In the genomic region with DNA sequence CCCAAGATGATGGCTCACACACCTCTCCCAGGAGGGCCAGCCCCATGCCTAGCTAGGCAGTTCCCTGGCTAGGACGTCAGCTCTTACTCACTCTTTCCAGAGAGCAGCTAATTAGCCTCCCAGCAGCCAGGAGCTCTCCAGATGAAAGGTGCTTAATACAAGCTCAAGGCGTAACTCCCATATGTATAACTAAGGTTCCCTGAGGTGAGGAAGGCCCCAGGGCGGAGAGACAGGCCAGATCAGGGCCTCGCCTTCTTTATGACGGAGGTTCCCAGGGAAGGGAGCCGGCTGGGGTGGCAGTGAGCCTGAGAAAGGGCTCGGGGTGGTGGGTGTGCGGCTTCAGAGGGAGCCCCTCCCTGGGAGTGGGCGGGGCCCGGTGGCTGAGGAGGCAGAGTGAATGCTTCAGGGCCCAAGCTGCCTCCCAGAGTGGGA, we compare ENCODE assay signal across 9 cellular contexts. TPM values are rescaled to one million over a fixed set of nuclear protein-coding genes. Genes with fewer than 3 reads are reported as not detected.
DNase-seq lines count a peak whose midpoint lies in the region; ATAC-seq and TF ChIP-seq lines count a peak whose summit lies in the region.
"Had no signal": no experiment of that assay in that cellular context is flagged by ENCODE, and none has a peak within 500 bp of the region (broad histone marks: within the 10 kb centered on the region; RNA-seq: fewer than 3 reads in every experiment).

No MANE protein-coding gene starts in this region.

- no peak for TF ChIP-seq CTCF in type B pancreatic cell (conservative IDR thresholded peaks at IDR 0.05)

- no peaks in the 10 kb centered on the region for H3K36me3 ChIP-seq in Karpas-422 (ENCODE audit: insufficient read depth, low read length)

- H3K27me3 ChIP-seq in Karpas-422 (ENCODE audit: low read length): no peaks in the 10 kb centered on the region

- no peak overlapping the region for H3K4me2 ChIP-seq in Karpas-422 (ENCODE audit: low read depth, low read length, poor library complexity, severe bottlenecking)

- H3K4me1 Mint-ChIP-seq in type B pancreatic cell (ENCODE audit: unreplicated experiment): peaks cover 58% of the 10 kb centered on the region

- no peaks in the 10 kb centered on the region for H3K9me3 Mint-ChIP-seq in activated naive CD4-positive, alpha-beta T cell treated with anti-CD3 and anti-CD28 coated beads, Interleukin-2, amount 50 U/mL, for 72 hours
- H3K9me3 Mint-ChIP-seq in type B pancreatic cell: no peaks in the 10 kb centered on the region

- H3K4me3 ChIP-seq in Karpas-422 (ENCODE audit: low read length): no peak overlapping the region

- H3K9ac ChIP-seq in Karpas-422 (ENCODE audit: low read length): no peak overlapping the region

- H3K4me1 ChIP-seq in Karpas-422 (ENCODE audit: low read length): peaks cover 58% of the 10 kb centered on the region

- H3K4me3 Mint-ChIP-seq in type B pancreatic cell: peak overlapping the region; percentile 57

- H3K27ac Mint-ChIP-seq in activated naive CD4-positive, alpha-beta T cell treated with anti-CD3 and anti-CD28 coated beads, Interleukin-2, amount 50 U/mL, for 72 hours: peak overlapping the region in 1 of 2 donors; percentile 71
- H3K27ac Mint-ChIP-seq in type B pancreatic cell: peak overlapping the region; percentile 94

- H3K27ac ChIP-seq in Karpas-422 (ENCODE audit: low read length): no peak overlapping the region

- peaks cover 0 to 9% of the 10 kb centered on the region in 2 donors for H3K36me3 Mint-ChIP-seq in activated naive CD4-positive, alpha-beta T cell treated with anti-CD3 and anti-CD28 coated beads, Interleukin-2, amount 50 U/mL, for 72 hours
- no peaks in the 10 kb centered on the region for H3K36me3 Mint-ChIP-seq in type B pancreatic cell

- H3K27me3 Mint-ChIP-seq in type B pancreatic cell: no peaks in the 10 kb centered on the region

- no peaks in the 10 kb centered on the region for H3K9me2 ChIP-seq in Karpas-422 (replicated peaks; ENCODE audit: insufficient read depth, low read length)

- 0 out of 2 replicates have a peak, but pooled peaks cover 4% of the 10 kb centered on the region for H3K79me2 ChIP-seq in Karpas-422 (ENCODE audit: low read length)

- no peaks in the 10 kb centered on the region for H4K20me1 ChIP-seq in Karpas-422 (ENCODE audit: insufficient read depth, low read depth, low read length)

- peak; percentile 76 for DNase-seq in activated effector memory CD4-positive, alpha-beta T cell treated with anti-CD3 and anti-CD28 coated beads, Interleukin-2, amount 50 U/mL, for 16 hours
- DNase-seq in activated effector memory CD4-positive, alpha-beta T cell treated with Interleukin-2 at 50 U/mL for 16 hours: no peak
- DNase-seq in activated naive CD4-positive, alpha-beta T cell treated with anti-CD3 and anti-CD28 coated beads, Interleukin-2, amount 50 U/mL, for 72 hours (ENCODE audit: low spot score in 2 of 2): no peak
- DNase-seq in kidney glomerular epithelial cell (lab: John Stamatoyannopoulos, UW): peak; percentile 22
- DNase-seq in type B pancreatic cell (ENCODE audit: extremely low spot score, unreplicated experiment): peak; percentile 78
- no peak for DNase-seq in MV-4-11 (lab: John Stamatoyannopoulos, UW)
- no peak for DNase-seq in Karpas-422
- DNase-seq in cortex of kidney (lab: John Stamatoyannopoulos, UW): no peak
- DNase-seq: NCI-H524 treated with DMSO at 0.1 percent for 48 hours had no signal

- no peaks in the 10 kb centered on the region for H3K9me3 ChIP-seq in Karpas-422 (ENCODE audit: low read length)

- ATAC-seq in activated naive CD4-positive, alpha-beta T cell treated with anti-CD3 and anti-CD28 coated beads, Interleukin-2, amount 50 U/mL, for 72 hours: peak; percentile 10 to 32

- H2AFZ ChIP-seq in Karpas-422 (ENCODE audit: low read length): no peak overlapping the region

RNA-seq across cellular contexts. Expression of gene ZFP36L1, which starts 26.4 kb away (rescaled TPM):
- total RNA-seq in activated naive CD4-positive, alpha-beta T cell treated with anti-CD3 and anti-CD28 coated beads, Interleukin-2, amount 50 U/mL, for 72 hours: 100 to 1,000 TPM in 1 of 2 donors, 10 to 100 TPM in 1; 73.4 to 158 TPM
- 457 and 564 TPM in 2 replicates for total RNA-seq in type B pancreatic cell (ENCODE audit: low replicate concordance)
- total RNA-seq in Karpas-422 (2014; rRNA removed; shearing (Covaris generic); ENCODE audit: low replicate concordance): 76.8 and 118 TPM in 2 replicates

Comparison
In these comparisons a context has a peak if more than half of its experiments do, and no peak if none do; other contexts are left out.
1. DNase-seq: peak in activated effector memory CD4-positive, alpha-beta T cell treated with anti-CD3 and anti-CD28 coated beads, Interleukin-2, amount 50 U/mL, for 16 hours (single experiment), kidney glomerular epithelial cell (single experiment) and type B pancreatic cell (single experiment); none in activated effector memory CD4-positive, alpha-beta T cell treated with Interleukin-2 at 50 U/mL for 16 hours (single experiment), activated naive CD4-positive, alpha-beta T cell treated with anti-CD3 and anti-CD28 coated beads, Interleukin-2, amount 50 U/mL, for 72 hours (0 of 2), MV-4-11 (single experiment), Karpas-422 (single experiment) and cortex of kidney (single experiment).